Comparison of ENCODE assay signal across 13 cellular contexts in genomic region chr15:91865903-91866302, GRCh38. TPM values are rescaled to one million over a fixed set of nuclear protein-coding genes. Genes with fewer than 3 reads are reported as not detected.
DNase-seq lines count a peak whose midpoint lies in the region; ATAC-seq and TF ChIP-seq lines count a peak whose summit lies in the region.
"Had no signal": no experiment of that assay in that cellular context is flagged by ENCODE, and none has a peak within 500 bp of the region (broad histone marks: within the 10 kb centered on the region; RNA-seq: fewer than 3 reads in every experiment).

No MANE protein-coding gene starts in this region.

- WGBS in trophoblast cell (ENCODE audit: extremely low coverage, insufficient coverage, insufficient read length): no CpG with 5 or more reads among the region's 5 CpGs

- no peaks in the 10 kb centered on the region for H3K36me3 ChIP-seq in trophoblast cell (ENCODE audit: control insufficient read depth in 1 of 2, insufficient read depth in 2 of 2, low read length in 2 of 2)
- H3K36me3 ChIP-seq: HAP-1 had no signal

- no peaks in the 10 kb centered on the region for H3K9me3 Mint-ChIP-seq in CD4-positive, alpha-beta T cell
- no peaks in the 10 kb centered on the region for H3K9me3 Mint-ChIP-seq in effector memory CD8-positive, alpha-beta T cell
- H3K9me3 Mint-ChIP-seq: CD8-positive, alpha-beta T cell had no signal

- H3K23ac ChIP-seq in trophoblast cell (ENCODE audit: low read length): no peak overlapping the region

- H4K8ac ChIP-seq in trophoblast cell (ENCODE audit: low read depth, low read length): no peak overlapping the region

- H3K4me3 ChIP-seq in trophoblast cell (ENCODE audit: low read depth, low read length): no peak overlapping the region
- H3K4me3 ChIP-seq: HAP-1 had no signal

- peaks cover 5% of the 10 kb centered on the region for H3K36me3 Mint-ChIP-seq in CD4-positive, alpha-beta T cell (ENCODE audit: low read depth)
- peaks cover 5% of the 10 kb centered on the region for H3K36me3 Mint-ChIP-seq in effector memory CD8-positive, alpha-beta T cell (ENCODE audit: insufficient read depth)
- H3K36me3 Mint-ChIP-seq: CD8-positive, alpha-beta T cell had no signal

- no peak overlapping the region for H2BK12ac ChIP-seq in trophoblast cell (ENCODE audit: low read length)

- H3K18ac ChIP-seq in trophoblast cell (ENCODE audit: low read length): no peak overlapping the region

- no peaks in the 10 kb centered on the region for H3K27me3 ChIP-seq in CD4-positive, alpha-beta T cell (ENCODE audit: control insufficient read depth, insufficient read depth, low read length)
- H3K27me3 ChIP-seq in trophoblast cell (ENCODE audit: insufficient read depth, low read length): no peaks in the 10 kb centered on the region

- H3K27ac ChIP-seq in CD4-positive, alpha-beta T cell (ENCODE audit: low read depth, low read length): no peak overlapping the region
- H3K27ac ChIP-seq in trophoblast cell (ENCODE audit: low read depth, low read length): no peak overlapping the region

- H2AK5ac ChIP-seq in trophoblast cell (ENCODE audit: low read length): no peak overlapping the region

- no peak overlapping the region for H2AFZ ChIP-seq in trophoblast cell (ENCODE audit: insufficient read depth, low read length, poor library complexity)

- peak overlapping the region; percentile 1 for H3K4me3 Mint-ChIP-seq in CD4-positive, alpha-beta T cell
- no peak overlapping the region for H3K4me3 Mint-ChIP-seq in effector memory CD8-positive, alpha-beta T cell
- H3K4me3 Mint-ChIP-seq: CD8-positive, alpha-beta T cell had no signal

- no peak overlapping the region for H4K91ac ChIP-seq in trophoblast cell (ENCODE audit: low read depth, low read length)

- H3K4me1 ChIP-seq in trophoblast cell (ENCODE audit: control insufficient read depth in 1 of 2, insufficient read depth in 2 of 2, low read length in 2 of 2): peaks cover 7 to 11% of the 10 kb centered on the region in 2 experiments

- intact Hi-C loops in CD4-positive, alpha-beta T cell (cut with DNase I, micrococcal nuclease): loop anchor here in 1 of 2 experiments (10.0 kb wide), 1 partner anchor 161 kb away; no protein-coding TSS in a partner anchor

- CTCF ChIA-PET in CD4-positive, alpha-beta T cell (lab: Charles Lee): interaction anchor here (1.1 to 1.3 kb wide), 2 partner anchors 20 to 24 kb away, joined by 3 to 4 read pairs; no protein-coding TSS in a partner anchor

- POLR2A ChIA-PET in CD4-positive, alpha-beta T cell (lab: Charles Lee): no interaction called here

- H3K14ac ChIP-seq in trophoblast cell (ENCODE audit: low read length): no peak overlapping the region

- H2BK120ac ChIP-seq in trophoblast cell (ENCODE audit: insufficient read depth, low read length, poor library complexity): no peak overlapping the region

- no peaks in the 10 kb centered on the region for H3K27me3 Mint-ChIP-seq in CD4-positive, alpha-beta T cell
- H3K27me3 Mint-ChIP-seq in effector memory CD8-positive, alpha-beta T cell: no peaks in the 10 kb centered on the region

- no peaks in the 10 kb centered on the region for H3K79me2 ChIP-seq in trophoblast cell (ENCODE audit: control insufficient read depth, insufficient read depth, low read length, poor library complexity)

- H3K9me3 ChIP-seq in CD4-positive, alpha-beta T cell (ENCODE audit: control insufficient read depth, low read length): no peaks in the 10 kb centered on the region
- peaks cover 2% of the 10 kb centered on the region for H3K9me3 ChIP-seq in trophoblast cell (ENCODE audit: insufficient read depth, low read depth, low read length)
- H3K9me3 ChIP-seq: HAP-1 had no signal

- no peak for TF ChIP-seq CTCF in CD4-positive, alpha-beta T cell (IDR thresholded peaks at IDR 0.05)

- H3K27ac Mint-ChIP-seq in CD4-positive, alpha-beta T cell: peak overlapping the region; percentile 35
- H3K27ac Mint-ChIP-seq in effector memory CD8-positive, alpha-beta T cell: peak overlapping the region; percentile 46 to 61
- H3K27ac Mint-ChIP-seq: CD8-positive, alpha-beta T cell had no signal

- no peak overlapping the region for H3K4ac ChIP-seq in trophoblast cell (ENCODE audit: low read depth, low read length)

- peaks cover 4% of the 10 kb centered on the region for H3K79me1 ChIP-seq in trophoblast cell (ENCODE audit: low read length)

- H4K12ac ChIP-seq in trophoblast cell (ENCODE audit: low read depth, low read length): no peak overlapping the region

- H3K4me2 ChIP-seq in trophoblast cell (ENCODE audit: low read length): no peak overlapping the region

- ATAC-seq in CD4-positive, alpha-beta T cell (ENCODE audit: poor library complexity): no peak
- ATAC-seq in effector memory CD8-positive, alpha-beta T cell (replicated peaks): no peak
- ATAC-seq in HG03139 (IDR thresholded peaks at IDR 0.05; ENCODE audit: unreplicated experiment): no peak
- no peak for ATAC-seq in GM21717 (IDR thresholded peaks at IDR 0.05; ENCODE audit: unreplicated experiment)
- ATAC-seq: CD8-positive, alpha-beta T cell had no signal

- peaks cover 92% of the 10 kb centered on the region for H3K4me1 Mint-ChIP-seq in CD4-positive, alpha-beta T cell (ENCODE audit: low read depth)
- peaks cover 57 to 64% of the 10 kb centered on the region in 2 donors for H3K4me1 Mint-ChIP-seq in effector memory CD8-positive, alpha-beta T cell (ENCODE audit: low read depth in 2 of 2)

- no peak overlapping the region for H3K9ac ChIP-seq in trophoblast cell (ENCODE audit: low read length)

- H2BK5ac ChIP-seq in trophoblast cell (ENCODE audit: low read depth, low read length, poor library complexity): no peak overlapping the region

- no peak for DNase-seq in CD4-positive, alpha-beta T cell
- DNase-seq in NCI-H226: peak; percentile 27
- DNase-seq in effector memory CD8-positive, alpha-beta T cell: no peak
- DNase-seq in trophoblast cell: peak; percentile 59 to 75
- DNase-seq in GM19238 (ENCODE audit: insufficient read length, low spot score): no peak
- DNase-seq in RKO (ENCODE audit: low spot score): no peak
- DNase-seq: activated CD4-positive, alpha-beta T cell treated with anti-CD3 and anti-CD28 coated beads for 1 hour; activated naive CD4-positive, alpha-beta T cell treated with Interleukin-2 at 50 U/mL for 16 hours; CD8-positive, alpha-beta T cell; stimulated activated CD4-positive, alpha-beta T cell treated with anti-CD3 and anti-CD28 coated beads, Interleukin-2, amount 100 ng/mL, for 48 hours had no signal

RNA-seq across cellular contexts. Expression of gene SLCO3A1, which starts 12.4 kb away (rescaled TPM):
- 10 to 100 TPM; 29.5 to 30.4 TPM for total RNA-seq in CD4-positive, alpha-beta T cell
- polyA plus RNA-seq in trophoblast cell (2013): 0.83 and 0.87 TPM in 2 replicates

Comparison
In these comparisons a context has a peak if more than half of its experiments do, and no peak if none do; other contexts are left out.
1. DNase-seq: peak in NCI-H226 (single experiment) and trophoblast cell (2 of 2); none in CD4-positive, alpha-beta T cell (0 of 10), effector memory CD8-positive, alpha-beta T cell (0 of 3), GM19238 (single experiment) and RKO (single experiment).